In genomic region chr3:160278210-160278609, GRCh38 we compare ENCODE assay signal across 30 cellular contexts. TPM values are rescaled to one million over a fixed set of nuclear protein-coding genes. Genes with fewer than 3 reads are reported as not detected.
DNase-seq lines count a peak whose midpoint lies in the region; ATAC-seq and TF ChIP-seq lines count a peak whose summit lies in the region.
"Had no signal": no experiment of that assay in that cellular context is flagged by ENCODE, and none has a peak within 500 bp of the region (broad histone marks: within the 10 kb centered on the region; RNA-seq: fewer than 3 reads in every experiment).

No MANE protein-coding gene starts in this region.

- no peak overlapping the region for H3K4me3 ChIP-seq in stomach
- H3K4me3 ChIP-seq: BLaER1 treated with 17β-estradiol and CSF1 and Interleukin-3, amounts not matched to agents 10 nM and 100 nM; left ventricle myocardium inferior; neural progenitor cell; right atrium auricular region; smooth muscle cell; testis had no signal

- H3K27ac ChIP-seq in stomach: no peak overlapping the region
- H3K27ac ChIP-seq: BLaER1 treated with 17β-estradiol and CSF1 and Interleukin-3, amounts not matched to agents 10 nM and 100 nM; left ventricle myocardium inferior; neural progenitor cell; right atrium auricular region; testis had no signal

- no peaks in the 10 kb centered on the region for H3K9me3 Mint-ChIP-seq in WTC11
- H3K9me3 Mint-ChIP-seq: activated CD8-positive, alpha-beta T cell treated with anti-CD3 and anti-CD28 coated beads for 36 hours; activated T-helper 17 cell treated with anti-CD3 and anti-CD28 coated beads, Interleukin-2, amount 50 U/mL, for 72 hours; brain; dendritic cell treated with granulocyte-macrophage colony-stimulating factor and Interleukin-4, amounts not matched to agents 40 ng/mL and 50 ng/mL, for 4 days; neural progenitor cell; T-helper 1 cell treated with Interleukin-12 subunit alpha and Interleukin-12 subunit beta and Interleukin-4 antibody, amounts not matched to agents 30 μg/mL and 1 μg/mL, for 36 hours had no signal

- no peaks in the 10 kb centered on the region for H3K27me3 ChIP-seq in stomach
- H3K27me3 ChIP-seq: BLaER1 treated with 17β-estradiol and CSF1 and Interleukin-3, amounts not matched to agents 10 nM and 100 nM; neural progenitor cell; right atrium auricular region; testis had no signal

- CTCF ChIA-PET in WTC11 (lab: Charles Lee): no interaction called here

- no peaks in the 10 kb centered on the region for H3K4me1 ChIP-seq in stomach
- H3K4me1 ChIP-seq: BLaER1 treated with 17β-estradiol and CSF1 and Interleukin-3, amounts not matched to agents 10 nM and 100 nM; left ventricle myocardium inferior; neural progenitor cell; right atrium auricular region; testis had no signal

- no peak overlapping the region for H3K4me3 Mint-ChIP-seq in WTC11
- H3K4me3 Mint-ChIP-seq: activated CD8-positive, alpha-beta T cell treated with anti-CD3 and anti-CD28 coated beads for 36 hours; activated T-helper 17 cell treated with anti-CD3 and anti-CD28 coated beads, Interleukin-2, amount 50 U/mL, for 72 hours; brain; dendritic cell treated with granulocyte-macrophage colony-stimulating factor and Interleukin-4, amounts not matched to agents 40 ng/mL and 50 ng/mL, for 4 days; neural progenitor cell; T-helper 1 cell treated with Interleukin-12 subunit alpha and Interleukin-12 subunit beta and Interleukin-4 antibody, amounts not matched to agents 30 μg/mL and 1 μg/mL, for 36 hours had no signal

- POLR2A ChIA-PET in WTC11 (lab: Charles Lee): no interaction called here

- H3K27ac Mint-ChIP-seq in WTC11: no peak overlapping the region
- H3K27ac Mint-ChIP-seq: activated CD8-positive, alpha-beta T cell treated with anti-CD3 and anti-CD28 coated beads for 36 hours; activated T-helper 17 cell treated with anti-CD3 and anti-CD28 coated beads, Interleukin-2, amount 50 U/mL, for 72 hours; brain; dendritic cell treated with granulocyte-macrophage colony-stimulating factor and Interleukin-4, amounts not matched to agents 40 ng/mL and 50 ng/mL, for 4 days; neural progenitor cell; T-helper 1 cell treated with Interleukin-12 subunit alpha and Interleukin-12 subunit beta and Interleukin-4 antibody, amounts not matched to agents 30 μg/mL and 1 μg/mL, for 36 hours had no signal

- TF ChIP-seq CTCF in WTC11 (IDR thresholded peaks at IDR 0.05) (no peak), stomach (IDR thresholded peaks at IDR 0.05) (no peak)

- ATAC-seq in WTC11 (peak; percentile 20), HG02973 (IDR thresholded peaks at IDR 0.05; ENCODE audit: unreplicated experiment) (no peak)
- ATAC-seq: activated CD8-positive, alpha-beta T cell treated with anti-CD3 and anti-CD28 coated beads for 36 hours; activated T-helper 17 cell treated with anti-CD3 and anti-CD28 coated beads, Interleukin-2, amount 50 U/mL, for 72 hours; esophagus mucosa; stimulated activated naive CD8-positive, alpha-beta T cell treated with anti-CD3 and anti-CD28 coated beads, Interleukin-15, Interleukin-2, amounts not matched to agents 100 U/mL and 50 U/mL, for 24 hours had no signal

- no peaks in the 10 kb centered on the region for H3K27me3 Mint-ChIP-seq in WTC11 (ENCODE audit: low read depth)
- H3K27me3 Mint-ChIP-seq: activated CD8-positive, alpha-beta T cell treated with anti-CD3 and anti-CD28 coated beads for 36 hours; activated T-helper 17 cell treated with anti-CD3 and anti-CD28 coated beads, Interleukin-2, amount 50 U/mL, for 72 hours; brain; dendritic cell treated with granulocyte-macrophage colony-stimulating factor and Interleukin-4, amounts not matched to agents 40 ng/mL and 50 ng/mL, for 4 days had no signal

- TF ChIP-seq POLR2A in stomach (IDR thresholded peaks at IDR 0.05): no peak

- TF ChIP-seq EP300 in stomach (IDR thresholded peaks at IDR 0.05): no peak

- DNase-seq in DMS 273 (lab: John Stamatoyannopoulos, UW; ENCODE audit: unreplicated experiment) (peak; percentile 16), NCI-H1105 (lab: John Stamatoyannopoulos, UW) (peak; percentile 15), NCI-H524 (lab: John Stamatoyannopoulos, UW) (peak; percentile 56 to 88), WTC11 (ENCODE audit: low spot score) (no peak), stomach (no peak)
- DNase-seq in activated CD4-positive, CD25-positive, alpha-beta regulatory T cell treated with anti-CD3 and anti-CD28 coated beads, Interleukin-2, amount 50 U/mL, for 72 hours: no peak
- DNase-seq in activated CD4-positive, CD25-positive, alpha-beta regulatory T cell (lab: John Stamatoyannopoulos, UW): no peak
- DNase-seq: activated CD8-positive, alpha-beta T cell treated with anti-CD3 and anti-CD28 coated beads for 36 hours; activated naive CD4-positive, alpha-beta T cell treated with anti-CD3 and anti-CD28 coated beads, Interleukin-2, amount 50 U/mL, for 16 hours; glutamatergic neuron; GOT3; left ventricle myocardium inferior; mesenchymal stem cell; NCI-H1092 treated with DMSO at 0.1 percent for 48 hours; NCI-H2227 treated with DMSO at 0.1 percent for 48 hours; NK-92 treated with Interleukin-12 subunit alpha and Interleukin-12 subunit beta, amount 100 ng/mL, for 24 hours; posterior cingulate gyrus; stimulated activated naive CD8-positive, alpha-beta T cell treated with anti-CD3 and anti-CD28 coated beads, Interleukin-15, Interleukin-2, amounts not matched to agents 100 U/mL and 50 U/mL, for 24 hours; testis had no signal

- H3K36me3 Mint-ChIP-seq in WTC11: no peaks in the 10 kb centered on the region

- intact Hi-C loops in stomach (cut with DNase I; ENCODE audit: low total_unique reads): no loop called here

- H3K4me1 Mint-ChIP-seq in WTC11: peaks cover 23% of the 10 kb centered on the region
- H3K4me1 Mint-ChIP-seq: activated T-helper 17 cell treated with anti-CD3 and anti-CD28 coated beads, Interleukin-2, amount 50 U/mL, for 72 hours; brain; neural progenitor cell had no signal

- peaks cover 5 to 59% (median 40%) of the 10 kb centered on the region in 4 donors for H3K36me3 ChIP-seq in stomach
- H3K36me3 ChIP-seq: neural progenitor cell, right atrium auricular region had no signal

- 92 to 99% (median 96%) methylated on average over 3 of the region's 3 CpGs for whole genome bisulfite sequencing in stomach, 5 donors

- H3K9me3 ChIP-seq in stomach: no peaks in the 10 kb centered on the region
- H3K9me3 ChIP-seq: BLaER1 treated with 17β-estradiol and CSF1 and Interleukin-3, amounts not matched to agents 10 nM and 100 nM; left ventricle myocardium inferior; right atrium auricular region; testis had no signal

TF ChIP-seq in WTC11, 78 proteins besides CTCF, POLR2A, EP300 and RAD21:
- TF ChIP-seq CREM (CRISPR knock-in tag; IDR thresholded peaks at IDR 0.05) (no peak), ATF6 (CRISPR knock-in tag; IDR thresholded peaks at IDR 0.05) (no peak)

RNA-seq across cellular contexts. Expression of gene C3orf80, which starts 53.0 kb away (rescaled TPM):
- total RNA-seq in WTC11 (2021) (0.41 to 0.66 TPM (median 0.66 TPM) in 3 replicates), stomach (1 to 10 TPM in 1 of 5 donors, under 1 TPM in 2, not detected in 2; 0.29 to 1.9 (median 0.73) TPM)
- 1 to 10 TPM in 1 of 3 donors, under 1 TPM in 1, not detected in 1; 0.31 to 1.2 TPM for polyA plus RNA-seq in stomach
- polyA plus RNA-seq: keratinocyte had no signal

Comparison
In these comparisons a context has a peak if more than half of its experiments do, and no peak if none do; other contexts are left out.
1. DNase-seq: peak in DMS 273 (single experiment), NCI-H1105 (single experiment) and NCI-H524 (2 of 2); none in WTC11 (single experiment), activated CD4-positive, CD25-positive, alpha-beta regulatory T cell treated with anti-CD3 and anti-CD28 coated beads, Interleukin-2, amount 50 U/mL, for 72 hours (single experiment), activated CD4-positive, CD25-positive, alpha-beta regulatory T cell (0 of 4) and stomach (single experiment).